In the genomic region with DNA sequence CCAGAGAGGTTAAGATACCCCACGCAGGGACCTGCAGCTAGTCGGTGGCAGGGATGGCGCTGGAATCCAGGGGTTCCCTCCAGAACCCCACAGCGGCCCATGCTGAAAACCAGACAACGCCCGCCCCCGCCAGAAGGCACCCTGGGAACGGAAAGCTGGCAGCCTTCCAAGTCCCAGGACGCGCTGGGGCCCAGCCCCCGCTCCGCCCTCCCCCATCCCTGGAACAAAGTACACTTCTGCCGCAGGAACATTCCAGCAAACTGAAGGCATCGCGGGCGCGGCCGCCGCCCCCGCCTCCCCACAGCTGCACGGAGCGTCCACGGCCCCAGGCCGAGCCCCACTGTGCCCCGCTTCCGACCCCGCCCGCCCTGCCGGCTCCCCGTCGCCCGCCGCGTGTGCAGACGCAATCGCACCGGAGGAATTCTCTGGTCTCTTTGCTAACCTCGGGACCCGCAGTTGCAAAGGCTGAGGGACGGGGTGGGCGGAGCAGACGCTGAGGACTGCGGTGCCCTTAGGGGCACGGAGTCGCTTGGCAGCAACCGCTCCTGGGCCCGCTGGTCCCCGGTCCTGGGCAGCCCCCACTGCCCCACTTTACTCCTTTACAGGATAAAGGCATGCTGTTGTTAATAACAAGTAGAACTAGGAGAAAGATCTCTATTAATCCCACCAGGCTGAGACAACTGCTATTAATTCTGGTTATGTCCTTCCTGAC, we compare ENCODE assay signal across 8 cellular contexts. TPM values are rescaled to one million over a fixed set of nuclear protein-coding genes. Genes with fewer than 3 reads are reported as not detected.
DNase-seq lines count a peak whose midpoint lies in the region; TF ChIP-seq lines count a peak whose summit lies in the region.

No MANE protein-coding gene starts in this region.

- peaks cover 4% of the 10 kb centered on the region for H3K4me1 ChIP-seq in mesendoderm (ENCODE audit: control insufficient read depth, low read depth, low read length)

- no peak overlapping the region for H2BK15ac ChIP-seq in mesendoderm (replicated peaks; ENCODE audit: low read depth)

- no peaks in the 10 kb centered on the region for H3K27me3 ChIP-seq in mesendoderm (ENCODE audit: insufficient read depth, low read length, poor library complexity)

- H3K4me3 ChIP-seq in mesendoderm (ENCODE audit: low read length): no peak overlapping the region

- no peak overlapping the region for H3K23ac ChIP-seq in mesendoderm (ENCODE audit: low read length)

- no peaks in the 10 kb centered on the region for H3K36me3 ChIP-seq in mesendoderm (ENCODE audit: control insufficient read depth, insufficient read depth, low read length)

- H3K79me2 ChIP-seq in mesendoderm (ENCODE audit: control insufficient read depth, insufficient read depth, low read length): no peaks in the 10 kb centered on the region

- peaks cover 2% of the 10 kb centered on the region for H3K27me3 Mint-ChIP-seq in endothelial cell (ENCODE audit: unreplicated experiment)

- H3K4me1 Mint-ChIP-seq in endothelial cell (ENCODE audit: unreplicated experiment): peaks cover 51% of the 10 kb centered on the region

- peaks cover 2% of the 10 kb centered on the region for H3K36me3 Mint-ChIP-seq in endothelial cell (ENCODE audit: low read depth, unreplicated experiment)

- no peak overlapping the region for H2AK5ac ChIP-seq in mesendoderm (ENCODE audit: low read length)

- no peak overlapping the region for H4K5ac ChIP-seq in mesendoderm (ENCODE audit: low read length)

- DNase-seq in GM13977 (ENCODE audit: low spot score) (peak; percentile 54), NCI-H526 treated with DMSO at 0.1 percent for 48 hours (lab: John Stamatoyannopoulos, UW) (peak; percentile 70), endothelial cell (ENCODE audit: low spot score) (peak; percentile 56), mesendoderm (peak; percentile 80), cortex of kidney (lab: John Stamatoyannopoulos, UW) (no peak), DMS79 (lab: John Stamatoyannopoulos, UW) (no peak)
- DNase-seq in activated CD8-positive, alpha-beta memory T cell treated with anti-CD3 and anti-CD28 coated beads for 48 hours (ENCODE audit: low read depth in 2 of 3, low spot score in 2 of 3): peak in 2 of 3 experiments; percentile 9 to 15
- peak; percentile 26 for DNase-seq in stimulated activated CD8-positive, alpha-beta memory T cell treated with anti-CD3 and anti-CD28 coated beads, Interleukin-12 subunit alpha, Interleukin-12 subunit beta, amount 100 ng/mL, for 1 hour (ENCODE audit: low read depth)

- TF ChIP-seq CTCF in GM13977 (IDR thresholded peaks at IDR 0.05; ENCODE audit: extremely low read depth, insufficient read depth, missing control alignments) (no peak), endothelial cell (IDR thresholded peaks at IDR 0.05; ENCODE audit: unreplicated experiment) (no peak)

- H3K18ac ChIP-seq in mesendoderm (ENCODE audit: low read length): peak overlapping the region; percentile 99

- H3K4me3 Mint-ChIP-seq in endothelial cell (ENCODE audit: unreplicated experiment): peak overlapping the region; percentile 57

- H2BK120ac ChIP-seq in mesendoderm (ENCODE audit: low read depth, low read length): peak overlapping the region; percentile 48

- peak overlapping the region; percentile 73 for H3K4ac ChIP-seq in mesendoderm (ENCODE audit: low read depth, low read length)

- no peaks in the 10 kb centered on the region for H3K79me1 ChIP-seq in mesendoderm (ENCODE audit: low read length)

- in situ Hi-C loops in GM13977 (cut with MboI; ENCODE audit: low pct_unique_long_range_greater_than_20kb, low sequenced_read_pairs, unreplicated experiment): no loop called here

- no peak overlapping the region for H4K8ac ChIP-seq in mesendoderm (ENCODE audit: low read depth, low read length)

- peak overlapping the region; percentile 28 for H3K27ac Mint-ChIP-seq in endothelial cell (ENCODE audit: unreplicated experiment)

- no peaks in the 10 kb centered on the region for H3K9me3 Mint-ChIP-seq in endothelial cell (ENCODE audit: unreplicated experiment)

- H2BK5ac ChIP-seq in mesendoderm (ENCODE audit: low read length): no peak overlapping the region

- H3K27ac ChIP-seq in mesendoderm (ENCODE audit: low read depth, low read length): no peak overlapping the region

- H3K4me2 ChIP-seq in mesendoderm (ENCODE audit: low read length): peak overlapping the region; percentile 59

- WGBS in mesendoderm (ENCODE audit: extremely low coverage, insufficient coverage, low lambda C conversion rate): no CpG with 5 or more reads among the region's 48 CpGs

- H3K9ac ChIP-seq in mesendoderm (ENCODE audit: low read length): peak overlapping the region; percentile 61

- H3K56ac ChIP-seq in mesendoderm (ENCODE audit: low read length): peak overlapping the region; percentile 84

RNA-seq across cellular contexts. Expression of a gene that starts 44.8 kb away (rescaled TPM):
- not detected for total RNA-seq in endothelial cell (ENCODE audit: unreplicated experiment)
- polyA plus RNA-seq in mesendoderm (2013, experiment 1 of 2): not detected
- polyA plus RNA-seq in mesendoderm (2013, experiment 2 of 2): not detected

RNA-seq across cellular contexts. Expression of a gene that starts 59.4 kb away (rescaled TPM):
- total RNA-seq in endothelial cell (ENCODE audit: unreplicated experiment): 0.21 TPM
- 0.07 TPM for polyA plus RNA-seq in mesendoderm (2013, experiment 1 of 2)
- 0.08 TPM for polyA plus RNA-seq in mesendoderm (2013, experiment 2 of 2)

Comparison
In these comparisons a context has a peak if more than half of its experiments do, and no peak if none do; other contexts are left out.
1. DNase-seq: peak in GM13977 (single experiment), NCI-H526 treated with DMSO at 0.1 percent for 48 hours (single experiment), activated CD8-positive, alpha-beta memory T cell treated with anti-CD3 and anti-CD28 coated beads for 48 hours (2 of 3), endothelial cell (single experiment), mesendoderm (single experiment) and stimulated activated CD8-positive, alpha-beta memory T cell treated with anti-CD3 and anti-CD28 coated beads, Interleukin-12 subunit alpha, Interleukin-12 subunit beta, amount 100 ng/mL, for 1 hour (single experiment); none in cortex of kidney (single experiment) and DMS79 (single experiment).